26 cellular contexts compared by ENCODE assay signal in genomic region chr4:94251094-94251493, GRCh38.
"Had no signal": no experiment of that assay in that cellular context is flagged by ENCODE, and none has a peak within 500 bp of the region (broad histone marks: within the 10 kb centered on the region; RNA-seq: fewer than 3 reads in every experiment).

No MANE protein-coding gene starts in this region.

- H3K4me3 Mint-ChIP-seq: activated B cell treated with CpG ODN at 0.5 μM for 24 hours; activated CD4-positive, alpha-beta memory T cell treated with anti-CD3 and anti-CD28 coated beads, Interleukin-2, amount 10 ng/mL, durations not matched to agents 7 days and 5 days; activated CD4-positive, alpha-beta T cell treated with anti-CD3 and anti-CD28 coated beads, Interleukin-2, amount 10 ng/mL, durations not matched to agents 7 days and 5 days; activated T-cell treated with anti-CD3 and anti-CD28 coated beads, Interleukin-2, amount 50 U/mL, for 4 hours; T-cell had no signal

- H3K27ac Mint-ChIP-seq: activated B cell treated with CpG ODN at 0.5 μM for 24 hours; activated CD4-positive, alpha-beta memory T cell treated with anti-CD3 and anti-CD28 coated beads, Interleukin-2, amount 10 ng/mL, durations not matched to agents 7 days and 5 days; activated CD4-positive, alpha-beta T cell treated with anti-CD3 and anti-CD28 coated beads, Interleukin-2, amount 10 ng/mL, durations not matched to agents 7 days and 5 days; activated naive CD4-positive, alpha-beta T cell treated with anti-CD3 and anti-CD28 coated beads, Interleukin-2, amount 50 U/mL, for 72 hours; T-cell had no signal

- DNase-seq: activated B cell treated with CpG ODN at 0.5 μM for 24 hours; activated CD4-positive, alpha-beta memory T cell treated with anti-CD3 and anti-CD28 coated beads, Interleukin-2, amount 10 ng/mL, durations not matched to agents 7 days and 5 days; activated CD4-positive, alpha-beta T cell treated with anti-CD3 and anti-CD28 coated beads for 1 hour; activated CD4-positive, alpha-beta T cell treated with anti-CD3 and anti-CD28 coated beads, Interleukin-2, amount 10 ng/mL, durations not matched to agents 7 days and 5 days; activated CD8-positive, alpha-beta memory T cell treated with anti-CD3 and anti-CD28 coated beads, Interleukin-2, amount 50 U/mL, for 48 hours; activated effector memory CD4-positive, alpha-beta T cell treated with anti-CD3 and anti-CD28 coated beads, Interleukin-2, amount 50 U/mL, for 16 hours; activated naive CD4-positive, alpha-beta T cell treated with Interleukin-2 at 50 U/mL for 16 hours; activated T-cell treated with anti-CD3 and anti-CD28 coated beads, Interleukin-2, amount 50 U/mL, for 4 hours; brain microvascular endothelial cell; cerebellar nuclear complex; MG63; NCI-H1092; NCI-H1417; NCI-H1930; NCI-H2107; NCI-H345; NCI-H510A; NCI-H526 treated with DMSO at 0.1 percent for 48 hours; NCI-H82; SIG-M5; T-cell; T-helper 2 cell; T1000 had no signal

- ATAC-seq: activated T-cell treated with anti-CD3 and anti-CD28 coated beads, Interleukin-2, amount 50 U/mL, for 4 hours; T-cell had no signal

- H3K9me3 Mint-ChIP-seq: activated B cell treated with CpG ODN at 0.5 μM for 24 hours; activated CD4-positive, alpha-beta memory T cell treated with anti-CD3 and anti-CD28 coated beads, Interleukin-2, amount 10 ng/mL, durations not matched to agents 7 days and 5 days; activated CD4-positive, alpha-beta T cell treated with anti-CD3 and anti-CD28 coated beads, Interleukin-2, amount 10 ng/mL, durations not matched to agents 7 days and 5 days; activated naive CD4-positive, alpha-beta T cell treated with anti-CD3 and anti-CD28 coated beads, Interleukin-2, amount 50 U/mL, for 72 hours; activated T-cell treated with anti-CD3 and anti-CD28 coated beads, Interleukin-2, amount 50 U/mL, for 4 hours; T-cell had no signal

- FAIRE-seq: colon, TTC549 had no signal

- H3K27me3 Mint-ChIP-seq: activated B cell treated with CpG ODN at 0.5 μM for 24 hours; activated CD4-positive, alpha-beta memory T cell treated with anti-CD3 and anti-CD28 coated beads, Interleukin-2, amount 10 ng/mL, durations not matched to agents 7 days and 5 days; activated CD4-positive, alpha-beta T cell treated with anti-CD3 and anti-CD28 coated beads, Interleukin-2, amount 10 ng/mL, durations not matched to agents 7 days and 5 days; T-cell had no signal

- H3K4me1 Mint-ChIP-seq: activated B cell treated with CpG ODN at 0.5 μM for 24 hours, T-cell had no signal
